8 cellular contexts compared by ENCODE assay signal in the genomic region with DNA sequence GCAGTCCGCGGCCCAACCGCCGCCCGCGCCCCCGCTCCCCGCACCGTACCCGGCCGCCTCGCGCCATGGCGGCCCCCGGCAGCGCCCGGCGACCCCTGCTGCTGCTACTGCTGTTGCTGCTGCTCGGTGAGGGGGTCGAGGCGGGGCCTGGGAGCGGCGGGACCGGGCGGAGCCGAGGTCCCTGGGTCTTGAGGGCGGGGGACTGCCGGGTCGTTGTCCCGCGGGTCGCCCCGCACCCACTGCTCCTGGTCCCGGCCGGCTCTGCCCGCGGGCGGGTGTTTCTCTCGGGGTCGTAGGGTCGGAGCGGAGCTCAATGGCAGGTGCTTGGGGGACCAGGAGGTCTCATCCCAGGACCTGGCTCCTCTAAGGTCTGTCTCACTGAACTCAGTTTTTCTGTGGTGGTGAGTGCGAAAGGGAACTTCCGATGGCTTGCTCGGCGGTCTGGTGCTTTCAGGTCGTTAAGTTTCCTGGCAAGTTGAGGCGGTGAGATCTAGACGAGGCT. TPM values are rescaled to one million over a fixed set of nuclear protein-coding genes. Genes with fewer than 3 reads are reported as not detected.
DNase-seq lines count a peak whose midpoint lies in the region; ATAC-seq and TF ChIP-seq lines count a peak whose summit lies in the region.

No MANE protein-coding gene starts in this region.

- H3K4me3 ChIP-seq in endocrine pancreas (ENCODE audit: control insufficient read depth, insufficient read depth, low read length), result peak overlapping the region; percentile 82
- peak overlapping the region; percentile 67 to 98 (median 92) for H3K4me3 ChIP-seq in tibial nerve

- H3K27me3 ChIP-seq in endocrine pancreas (ENCODE audit: control insufficient read depth, insufficient read depth, low read length) (no peaks in the 10 kb centered on the region), tibial nerve (no peaks in the 10 kb centered on the region)

- ATAC-seq in GM19438 (IDR thresholded peaks at IDR 0.05; ENCODE audit: low read depth, unreplicated experiment) (peak; percentile 37), HG03558 (IDR thresholded peaks at IDR 0.05; ENCODE audit: extremely low read depth, unreplicated experiment) (peak; percentile 16), omental fat pad (ENCODE audit: low FRiP score) (peak; percentile 58)

- TF ChIP-seq CTCF in CD14-positive monocyte (IDR thresholded peaks at IDR 0.05) (no peak), omental fat pad (IDR thresholded peaks at IDR 0.05) (no peak), tibial nerve (IDR thresholded peaks at IDR 0.05) (no peak)

- H3K36me3 ChIP-seq in endocrine pancreas (ENCODE audit: control insufficient read depth, insufficient read depth, low read length) (no peaks in the 10 kb centered on the region), tibial nerve (no peaks in the 10 kb centered on the region)

- peaks cover 3 to 9% (median 6%) of the 10 kb centered on the region in 7 donors for H3K9me3 Mint-ChIP-seq in CD14-positive monocyte

- H3K27ac ChIP-seq in tibial nerve, result peak overlapping the region; percentile 59 to 90 (median 86)

- H3K27ac Mint-ChIP-seq in CD14-positive monocyte, result peak overlapping the region; percentile 86 to 96 (median 94)

- no peaks in the 10 kb centered on the region for H3K4me1 ChIP-seq in endocrine pancreas (ENCODE audit: control insufficient read depth, insufficient read depth, low read length)
- H3K4me1 ChIP-seq in tibial nerve, result peaks cover 0 to 44% (median 7%) of the 10 kb centered on the region in 4 donors

- TF ChIP-seq POLR2A in tibial nerve (IDR thresholded peaks at IDR 0.05), result no peak

- intact Hi-C loops in CD14-positive monocyte (cut with micrococcal nuclease), result loop anchor here (2.0 to 10.0 kb wide), 5 partner anchors 83 to 713 kb away; a partner anchor contains a TSS

- DNase-seq in CD14-positive monocyte (ENCODE audit: low spot score), result no peak
- peak; percentile 29 to 44 for DNase-seq in activated CD4-positive, alpha-beta T cell treated with anti-CD3 and anti-CD28 coated beads, Interleukin-2, amount 50 U/mL, for 48 hours
- DNase-seq in omental fat pad (ENCODE audit: low spot score), result no peak
- no peak for DNase-seq in tibial nerve (ENCODE audit: low spot score in 2 of 2)
- no peak for DNase-seq in cortex of kidney (lab: John Stamatoyannopoulos, UW)

- H3K9ac ChIP-seq in endocrine pancreas (ENCODE audit: control insufficient read depth, insufficient read depth, low read length), result peak overlapping the region; percentile 97

- 0 to 1% methylated on average over 7 to 22 of the region's 49 CpGs for WGBS in tibial nerve, 2 donors

- peak overlapping the region; percentile 91 to 96 for H3K4me3 Mint-ChIP-seq in CD14-positive monocyte

- H3K4me1 Mint-ChIP-seq in CD14-positive monocyte, result peaks cover 35% of the 10 kb centered on the region

- H3K9me3 ChIP-seq in endocrine pancreas (ENCODE audit: control insufficient read depth, low read length), result no peaks in the 10 kb centered on the region
- no peaks in the 10 kb centered on the region for H3K9me3 ChIP-seq in tibial nerve

- peaks cover 3 to 15% (median 13%) of the 10 kb centered on the region in 3 donors for H3K27me3 Mint-ChIP-seq in CD14-positive monocyte (ENCODE audit: low read depth in 3 of 3)

- TF ChIP-seq EP300 in tibial nerve (IDR thresholded peaks at IDR 0.05), result no peak

- peaks cover 5 to 18% of the 10 kb centered on the region in 2 donors for H3K36me3 Mint-ChIP-seq in CD14-positive monocyte

RNA-seq across cellular contexts. Expression of a gene that starts 0.4 kb away (rescaled TPM):
- polyA plus RNA-seq in CD14-positive monocyte, result 10 to 100 TPM; 22.0 to 24.5 TPM
- total RNA-seq in omental fat pad, result 100 to 1,000 TPM in 2 of 4 donors, 10 to 100 TPM in 2; 91.0 to 132 (median 106) TPM
- 100 to 1,000 TPM; 114 to 166 (median 130) TPM for total RNA-seq in tibial nerve

Comparison
In these comparisons a context has a peak if more than half of its experiments do, and no peak if none do; other contexts are left out.
1. DNase-seq: peak in activated CD4-positive, alpha-beta T cell treated with anti-CD3 and anti-CD28 coated beads, Interleukin-2, amount 50 U/mL, for 48 hours (2 of 2); none in CD14-positive monocyte (single experiment), omental fat pad (single experiment), tibial nerve (0 of 2) and cortex of kidney (single experiment).
2. Peak in every context shown above with its lines, with median percentiles within 50 percentile points of each other: ATAC-seq.